In the genomic region with DNA sequence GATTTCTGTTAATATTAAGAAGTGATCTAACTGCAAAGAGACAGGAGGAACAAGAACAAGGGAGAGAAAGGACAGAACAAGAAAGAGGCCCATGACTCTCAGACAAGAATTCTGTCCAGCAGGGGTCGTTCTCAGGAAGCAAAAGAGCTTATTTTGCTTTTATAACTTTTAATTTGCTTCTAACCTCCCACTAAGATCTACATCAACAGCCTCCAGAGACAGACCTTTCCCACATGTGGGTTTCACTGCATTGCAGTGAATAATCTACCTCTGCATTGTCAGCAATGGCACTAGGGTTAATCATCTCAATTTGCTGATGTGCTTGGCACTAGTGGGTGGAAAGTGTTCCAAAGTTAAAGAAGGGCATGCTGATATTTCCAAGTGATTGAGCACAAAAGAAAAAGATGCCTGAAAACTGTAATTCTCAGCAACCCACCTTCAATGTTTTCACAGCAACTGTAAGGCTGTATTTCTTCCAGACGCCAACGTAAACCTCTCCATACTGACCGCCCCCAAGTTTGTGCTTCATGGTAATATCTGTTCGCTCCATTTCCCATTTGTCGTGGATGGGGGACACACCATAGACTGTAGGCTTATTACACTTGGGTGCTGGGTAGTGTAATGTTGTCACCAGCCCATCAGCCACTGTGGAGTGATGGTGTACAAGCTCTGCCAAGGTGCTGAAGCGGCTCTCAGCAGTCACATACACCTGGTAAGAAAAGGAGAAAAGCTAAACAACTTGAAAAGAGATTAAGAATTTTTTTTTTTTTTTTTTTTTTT, we compare ENCODE assay signal across 1 cellular context.
TF ChIP-seq lines count a peak whose summit lies in the region.

No MANE protein-coding gene starts in this region.

TF ChIP-seq in GM23338, 12 proteins besides CTCF, POLR2A, EP300 and RAD21 (continued from another document):
- TF ChIP-seq, protein P1, sequence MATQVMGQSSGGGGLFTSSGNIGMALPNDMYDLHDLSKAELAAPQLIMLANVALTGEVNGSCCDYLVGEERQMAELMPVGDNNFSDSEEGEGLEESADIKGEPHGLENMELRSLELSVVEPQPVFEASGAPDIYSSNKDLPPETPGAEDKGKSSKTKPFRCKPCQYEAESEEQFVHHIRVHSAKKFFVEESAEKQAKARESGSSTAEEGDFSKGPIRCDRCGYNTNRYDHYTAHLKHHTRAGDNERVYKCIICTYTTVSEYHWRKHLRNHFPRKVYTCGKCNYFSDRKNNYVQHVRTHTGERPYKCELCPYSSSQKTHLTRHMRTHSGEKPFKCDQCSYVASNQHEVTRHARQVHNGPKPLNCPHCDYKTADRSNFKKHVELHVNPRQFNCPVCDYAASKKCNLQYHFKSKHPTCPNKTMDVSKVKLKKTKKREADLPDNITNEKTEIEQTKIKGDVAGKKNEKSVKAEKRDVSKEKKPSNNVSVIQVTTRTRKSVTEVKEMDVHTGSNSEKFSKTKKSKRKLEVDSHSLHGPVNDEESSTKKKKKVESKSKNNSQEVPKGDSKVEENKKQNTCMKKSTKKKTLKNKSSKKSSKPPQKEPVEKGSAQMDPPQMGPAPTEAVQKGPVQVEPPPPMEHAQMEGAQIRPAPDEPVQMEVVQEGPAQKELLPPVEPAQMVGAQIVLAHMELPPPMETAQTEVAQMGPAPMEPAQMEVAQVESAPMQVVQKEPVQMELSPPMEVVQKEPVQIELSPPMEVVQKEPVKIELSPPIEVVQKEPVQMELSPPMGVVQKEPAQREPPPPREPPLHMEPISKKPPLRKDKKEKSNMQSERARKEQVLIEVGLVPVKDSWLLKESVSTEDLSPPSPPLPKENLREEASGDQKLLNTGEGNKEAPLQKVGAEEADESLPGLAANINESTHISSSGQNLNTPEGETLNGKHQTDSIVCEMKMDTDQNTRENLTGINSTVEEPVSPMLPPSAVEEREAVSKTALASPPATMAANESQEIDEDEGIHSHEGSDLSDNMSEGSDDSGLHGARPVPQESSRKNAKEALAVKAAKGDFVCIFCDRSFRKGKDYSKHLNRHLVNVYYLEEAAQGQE (IDR thresholded peaks at IDR 0.05; ENCODE audit: unreplicated experiment) = no peak
- TF ChIP-seq ZNF331 (CRISPR knock-in tag; IDR thresholded peaks at IDR 0.05; ENCODE audit: low read depth) = no peak
- TF ChIP-seq, protein P2, sequence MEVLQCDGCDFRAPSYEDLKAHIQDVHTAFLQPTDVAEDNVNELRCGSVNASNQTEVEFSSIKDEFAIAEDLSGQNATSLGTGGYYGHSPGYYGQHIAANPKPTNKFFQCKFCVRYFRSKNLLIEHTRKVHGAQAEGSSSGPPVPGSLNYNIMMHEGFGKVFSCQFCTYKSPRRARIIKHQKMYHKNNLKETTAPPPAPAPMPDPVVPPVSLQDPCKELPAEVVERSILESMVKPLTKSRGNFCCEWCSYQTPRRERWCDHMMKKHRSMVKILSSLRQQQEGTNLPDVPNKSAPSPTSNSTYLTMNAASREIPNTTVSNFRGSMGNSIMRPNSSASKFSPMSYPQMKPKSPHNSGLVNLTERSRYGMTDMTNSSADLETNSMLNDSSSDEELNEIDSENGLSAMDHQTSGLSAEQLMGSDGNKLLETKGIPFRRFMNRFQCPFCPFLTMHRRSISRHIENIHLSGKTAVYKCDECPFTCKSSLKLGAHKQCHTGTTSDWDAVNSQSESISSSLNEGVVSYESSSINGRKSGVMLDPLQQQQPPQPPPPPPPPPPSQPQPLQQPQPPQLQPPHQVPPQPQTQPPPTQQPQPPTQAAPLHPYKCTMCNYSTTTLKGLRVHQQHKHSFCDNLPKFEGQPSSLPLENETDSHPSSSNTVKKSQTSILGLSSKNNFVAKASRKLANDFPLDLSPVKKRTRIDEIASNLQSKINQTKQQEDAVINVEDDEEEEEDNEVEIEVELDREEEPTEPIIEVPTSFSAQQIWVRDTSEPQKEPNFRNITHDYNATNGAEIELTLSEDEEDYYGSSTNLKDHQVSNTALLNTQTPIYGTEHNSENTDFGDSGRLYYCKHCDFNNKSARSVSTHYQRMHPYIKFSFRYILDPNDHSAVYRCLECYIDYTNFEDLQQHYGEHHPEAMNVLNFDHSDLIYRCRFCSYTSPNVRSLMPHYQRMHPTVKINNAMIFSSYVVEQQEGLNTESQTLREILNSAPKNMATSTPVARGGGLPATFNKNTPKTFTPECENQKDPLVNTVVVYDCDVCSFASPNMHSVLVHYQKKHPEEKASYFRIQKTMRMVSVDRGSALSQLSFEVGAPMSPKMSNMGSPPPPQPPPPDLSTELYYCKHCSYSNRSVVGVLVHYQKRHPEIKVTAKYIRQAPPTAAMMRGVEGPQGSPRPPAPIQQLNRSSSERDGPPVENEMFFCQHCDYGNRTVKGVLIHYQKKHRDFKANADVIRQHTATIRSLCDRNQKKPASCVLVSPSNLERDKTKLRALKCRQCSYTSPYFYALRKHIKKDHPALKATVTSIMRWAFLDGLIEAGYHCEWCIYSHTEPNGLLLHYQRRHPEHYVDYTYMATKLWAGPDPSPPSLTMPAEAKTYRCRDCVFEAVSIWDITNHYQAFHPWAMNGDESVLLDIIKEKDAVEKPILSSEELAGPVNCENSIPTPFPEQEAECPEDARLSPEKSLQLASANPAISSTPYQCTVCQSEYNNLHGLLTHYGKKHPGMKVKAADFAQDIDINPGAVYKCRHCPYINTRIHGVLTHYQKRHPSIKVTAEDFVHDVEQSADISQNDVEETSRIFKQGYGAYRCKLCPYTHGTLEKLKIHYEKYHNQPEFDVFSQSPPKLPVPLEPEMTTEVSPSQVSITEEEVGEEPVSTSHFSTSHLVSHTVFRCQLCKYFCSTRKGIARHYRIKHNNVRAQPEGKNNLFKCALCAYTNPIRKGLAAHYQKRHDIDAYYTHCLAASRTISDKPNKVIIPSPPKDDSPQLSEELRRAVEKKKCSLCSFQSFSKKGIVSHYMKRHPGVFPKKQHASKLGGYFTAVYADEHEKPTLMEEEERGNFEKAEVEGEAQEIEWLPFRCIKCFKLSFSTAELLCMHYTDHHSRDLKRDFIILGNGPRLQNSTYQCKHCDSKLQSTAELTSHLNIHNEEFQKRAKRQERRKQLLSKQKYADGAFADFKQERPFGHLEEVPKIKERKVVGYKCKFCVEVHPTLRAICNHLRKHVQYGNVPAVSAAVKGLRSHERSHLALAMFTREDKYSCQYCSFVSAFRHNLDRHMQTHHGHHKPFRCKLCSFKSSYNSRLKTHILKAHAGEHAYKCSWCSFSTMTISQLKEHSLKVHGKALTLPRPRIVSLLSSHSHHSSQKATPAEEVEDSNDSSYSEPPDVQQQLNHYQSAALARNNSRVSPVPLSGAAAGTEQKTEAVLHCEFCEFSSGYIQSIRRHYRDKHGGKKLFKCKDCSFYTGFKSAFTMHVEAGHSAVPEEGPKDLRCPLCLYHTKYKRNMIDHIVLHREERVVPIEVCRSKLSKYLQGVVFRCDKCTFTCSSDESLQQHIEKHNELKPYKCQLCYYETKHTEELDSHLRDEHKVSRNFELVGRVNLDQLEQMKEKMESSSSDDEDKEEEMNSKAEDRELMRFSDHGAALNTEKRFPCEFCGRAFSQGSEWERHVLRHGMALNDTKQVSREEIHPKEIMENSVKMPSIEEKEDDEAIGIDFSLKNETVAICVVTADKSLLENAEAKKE (CRISPR knock-in tag; IDR thresholded peaks at IDR 0.05) = no peak
- no peak for TF ChIP-seq CREB1 (CRISPR knock-in tag; IDR thresholded peaks at IDR 0.05; ENCODE audit: low read depth)
- no peak for TF ChIP-seq NANOG (IDR thresholded peaks at IDR 0.05; ENCODE audit: borderline replicate concordance)
- TF ChIP-seq EZH2phosphoT487 (IDR thresholded peaks at IDR 0.05; ENCODE audit: unreplicated experiment) = no peak
- TF ChIP-seq STAT1 (IDR thresholded peaks at IDR 0.05; ENCODE audit: unreplicated experiment) = no peak
- TF ChIP-seq, protein P3, sequence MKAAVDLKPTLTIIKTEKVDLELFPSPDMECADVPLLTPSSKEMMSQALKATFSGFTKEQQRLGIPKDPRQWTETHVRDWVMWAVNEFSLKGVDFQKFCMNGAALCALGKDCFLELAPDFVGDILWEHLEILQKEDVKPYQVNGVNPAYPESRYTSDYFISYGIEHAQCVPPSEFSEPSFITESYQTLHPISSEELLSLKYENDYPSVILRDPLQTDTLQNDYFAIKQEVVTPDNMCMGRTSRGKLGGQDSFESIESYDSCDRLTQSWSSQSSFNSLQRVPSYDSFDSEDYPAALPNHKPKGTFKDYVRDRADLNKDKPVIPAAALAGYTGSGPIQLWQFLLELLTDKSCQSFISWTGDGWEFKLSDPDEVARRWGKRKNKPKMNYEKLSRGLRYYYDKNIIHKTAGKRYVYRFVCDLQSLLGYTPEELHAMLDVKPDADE (IDR thresholded peaks at IDR 0.05) = no peak
- no peak for TF ChIP-seq ZNF114 (CRISPR knock-in tag; IDR thresholded peaks at IDR 0.05)
TF ChIP-seq in GM23338: peak in this region for 0.
